Comparison of ENCODE assay signal across 8 cellular contexts in genomic region chr19:13150919-13151604, GRCh38. TPM values are rescaled to one million over a fixed set of nuclear protein-coding genes. Genes with fewer than 3 reads are reported as not detected.
A peak's percentile ranks its signal among the peaks of the same experiment; 100 is the strongest.
DNase-seq lines count a peak whose midpoint lies in the region; ATAC-seq, FAIRE-seq and TF ChIP-seq lines count a peak whose summit lies in the region.

No MANE protein-coding gene starts in this region.

- no peaks in the 10 kb centered on the region for H3K9me3 ChIP-seq in OCI-LY3 (ENCODE audit: insufficient read depth, low read length)
- no peaks in the 10 kb centered on the region for H3K9me3 ChIP-seq in HepG2 (ENCODE audit: low read length)

- intact Hi-C loops in MCF 10A (cut with micrococcal nuclease) (loop anchor here (1.0 to 10.0 kb wide), 3 partner anchors 32 to 110 kb away; partner anchors contain the start of gene NACC1), HepG2 (cut with micrococcal nuclease; ENCODE audit: unreplicated experiment) (loop anchor here (1.0 to 5.0 kb wide), 4 partner anchors 16 to 696 kb away; partner anchors contain the start of genes NACC1 and TRMT1)

- H3K9me3 Mint-ChIP-seq in MCF 10A (ENCODE audit: unreplicated experiment), result no peaks in the 10 kb centered on the region

- no peak for TF ChIP-seq EP300 in HepG2 (IDR thresholded peaks at IDR 0.05; ENCODE audit: low read depth in 2 of 2, low read length in 2 of 2)
- TF ChIP-seq EP300 in HepG2 (CRISPR knock-in tag; IDR thresholded peaks at IDR 0.05; ENCODE audit: borderline replicate concordance), result no peak

- peak overlapping the region; percentile 92 for H3K27ac Mint-ChIP-seq in MCF 10A (ENCODE audit: low read depth, unreplicated experiment)

- DNase-seq in MCF 10A (ENCODE audit: unreplicated experiment), result no peak
- no peak for DNase-seq in HepG2 (ENCODE audit: low spot score)
- peak; percentile 53 for DNase-seq in stimulated activated naive CD8-positive, alpha-beta T cell treated with anti-CD3 and anti-CD28 coated beads, Interleukin-15, Interleukin-2, amounts not matched to agents 100 U/mL and 50 U/mL, for 24 hours
- DNase-seq in GM13976 (ENCODE audit: low spot score), result no peak

- H3K36me3 ChIP-seq in OCI-LY3 (replicated peaks; ENCODE audit: low read depth, low read length) (peaks cover 14% of the 10 kb centered on the region), HepG2 (replicated peaks in 1 of 2; ENCODE audit: control insufficient read depth in 1 of 2, insufficient read depth in 2 of 2, low read length in 2 of 2) (no peaks in the 10 kb centered on the region)

- peak overlapping the region; percentile 89 for H3K4me3 ChIP-seq in GM12875 (ENCODE audit: low read depth, low read length)
- H3K4me3 ChIP-seq in OCI-LY3 (ENCODE audit: low read length), result peak overlapping the region; percentile 89
- peak overlapping the region; percentile 92 to 97 (median 96) for H3K4me3 ChIP-seq in HepG2 (replicated peaks in 1 of 3; ENCODE audit: insufficient read depth in 1 of 3, low read depth in 2 of 3, low read length in 3 of 3)

- ATAC-seq in HepG2, result no peak
- peak; percentile 3 for ATAC-seq in stimulated activated naive CD8-positive, alpha-beta T cell treated with anti-CD3 and anti-CD28 coated beads, Interleukin-15, Interleukin-2, amounts not matched to agents 100 U/mL and 50 U/mL, for 24 hours
- ATAC-seq in GM21576 (IDR thresholded peaks at IDR 0.05; ENCODE audit: unreplicated experiment), result no peak
- no peak for ATAC-seq in HG03457 (IDR thresholded peaks at IDR 0.05; ENCODE audit: unreplicated experiment)

- WGBS in HepG2 (ENCODE audit: low lambda C conversion rate), result under 1% methylated on average over 27 of the region's 34 CpGs

- H3K27me3 ChIP-seq in OCI-LY3 (ENCODE audit: low read depth, low read length) (no peaks in the 10 kb centered on the region), HepG2 (ENCODE audit: control insufficient read depth in 1 of 2, insufficient read depth in 2 of 2, low read length in 2 of 2) (no peaks in the 10 kb centered on the region; a peak in 1 of 5 replicates)

- in situ Hi-C loops in HepG2 (cut with HindIII; ENCODE audit: extremely low pct_ligation_motif_present, low pct_unique_long_range_greater_than_20kb), result loop anchor here (5.0 kb wide), 2 partner anchors 34 to 41 kb away; partner anchors contain the start of genes NACC1 and TRMT1
- in situ Hi-C loops in GM13976 (cut with MboI; ENCODE audit: low sequenced_read_pairs, unreplicated experiment), result no loop called here

- CTCF ChIA-PET in MCF 10A (lab: Yijun Ruan, JAX) (interaction anchor here (0.9 to 1.4 kb wide), 6 partner anchors 27 to 579 kb away, joined by 3 to 6 read pairs (median 3); no protein-coding TSS in a partner anchor), HepG2 (lab: Yijun Ruan, JAX; ENCODE audit: low intra/inter-chr PET ratio, low total read pairs) (interaction anchor here (1.4 to 1.6 kb wide), 2 partner anchors 44 to 84 kb away, joined by 4 to 7 read pairs; no protein-coding TSS in a partner anchor)

- BruUV-seq in MCF 10A (replicated peaks; lab: Mats Ljungman, UMichigan) (TSS peak; percentile 54), HepG2 (replicated peaks; lab: Mats Ljungman, UMichigan) (TSS peak; percentile 76)

- H3K4me1 ChIP-seq in OCI-LY3 (ENCODE audit: low read length) (peaks cover 40% of the 10 kb centered on the region), HepG2 (ENCODE audit: insufficient read depth, low read length) (peaks cover 34% of the 10 kb centered on the region)

- no peak for TF ChIP-seq POLR2A in HepG2 (IDR thresholded peaks at IDR 0.05; ENCODE audit: insufficient read depth in 1 of 2, low read depth in 2 of 2, low read length in 2 of 2)

- H3K27ac ChIP-seq in OCI-LY3 (ENCODE audit: low read length) (peak overlapping the region; percentile 69), HepG2 (ENCODE audit: extremely low read length, insufficient read depth, low read length) (peak overlapping the region; percentile 94)

- POLR2A ChIA-PET in MCF 10A (lab: Yijun Ruan, JAX) (interaction anchor here (0.8 to 4.0 kb wide), 8 partner anchors 13 to 127 kb away, joined by 3 to 53 read pairs (median 8); partner anchors contain the start of gene NACC1), HepG2 (lab: Yijun Ruan, JAX) (interaction anchor here (1.6 to 3.1 kb wide), 5 partner anchors 13 to 186 kb away, joined by 3 to 39 read pairs (median 20); partner anchors contain the start of gene NACC1)

- peak overlapping the region; percentile 82 for H3K4me3 Mint-ChIP-seq in MCF 10A (ENCODE audit: unreplicated experiment)

- H3K4me2 ChIP-seq in OCI-LY3 (ENCODE audit: low read length) (peak overlapping the region; percentile 78), HepG2 (ENCODE audit: low read depth, low read length) (peak overlapping the region; percentile 74)

- H3K4me1 Mint-ChIP-seq in MCF 10A (ENCODE audit: insufficient read depth, unreplicated experiment), result peaks cover 11% of the 10 kb centered on the region

- H3K9ac ChIP-seq in OCI-LY3 (ENCODE audit: low read length) (peak overlapping the region; percentile 97), HepG2 (ENCODE audit: insufficient read depth, low read depth, low read length) (peak overlapping the region; percentile 98)

- H4K20me1 ChIP-seq in OCI-LY3 (ENCODE audit: insufficient read depth, low read length), result no peaks in the 10 kb centered on the region
- peaks cover 3% of the 10 kb centered on the region; the same call in 1 of the 2 replicates for H4K20me1 ChIP-seq in HepG2 (ENCODE audit: insufficient read depth, low read length)

- no peaks in the 10 kb centered on the region for H3K27me3 Mint-ChIP-seq in MCF 10A (ENCODE audit: insufficient read depth, unreplicated experiment)

- H2AFZ ChIP-seq in OCI-LY3 (ENCODE audit: low read depth, low read length), result peak overlapping the region; percentile 37; the same call in 1 of the 2 replicates
- no peak overlapping the region for H2AFZ ChIP-seq in HepG2 (ENCODE audit: low read length)

- no peak for FAIRE-seq in HepG2 (lab: Jason Lieb, UNC)

- TF ChIP-seq CTCF in GM12875 (IDR thresholded peaks at IDR 0.05; ENCODE audit: borderline replicate concordance, insufficient read depth, low read depth, low read length) (no peak), OCI-LY3 (IDR thresholded peaks at IDR 0.05; ENCODE audit: low read depth, low read length) (no peak), MCF 10A (IDR thresholded peaks at IDR 0.05; ENCODE audit: unreplicated experiment) (no peak), HepG2 (CRISPR knock-in tag; IDR thresholded peaks at IDR 0.05) (no peak), GM13976 (IDR thresholded peaks at IDR 0.05; ENCODE audit: borderline replicate concordance, control extremely low read depth, extremely low read depth, insufficient read depth, missing control alignments) (no peak)

- H3K36me3 Mint-ChIP-seq in MCF 10A (ENCODE audit: insufficient read depth, unreplicated experiment), result peaks cover 49% of the 10 kb centered on the region

- no peak for TF ChIP-seq RAD21 in HepG2 (CRISPR knock-in tag; IDR thresholded peaks at IDR 0.05)

- H3K79me2 ChIP-seq in OCI-LY3 (ENCODE audit: low read length), result peaks cover 28% of the 10 kb centered on the region
- H3K79me2 ChIP-seq in HepG2 (ENCODE audit: insufficient read depth, low read length), result peaks cover 49% of the 10 kb centered on the region

RNA-seq across cellular contexts. Expression of gene IER2, which starts 0.9 kb away (rescaled TPM):
- total RNA-seq in MCF 10A (2022), result 63.0 and 92.3 TPM in 2 replicates
- total RNA-seq in HepG2 (2016; rRNA removed; fragmentation: Illumina TruSeq; extraction: Trizol), result 10.0 and 14.3 TPM in 2 replicates
- total RNA-seq in HepG2 (2016; cell fraction: cytosol; rRNA removed; fragmentation: Illumina TruSeq; extraction: Trizol; ENCODE audit: low read depth), result 5.0 and 5.9 TPM in 2 replicates
- total RNA-seq in HepG2 (2016; cell fraction: insoluble cytoplasmic fraction; rRNA removed; fragmentation: Illumina TruSeq; extraction: Trizol), result 8.1 and 16.1 TPM in 2 replicates
- 10.0 and 11.1 TPM in 2 replicates for total RNA-seq in HepG2 (2016; cell fraction: membrane; rRNA removed; fragmentation: Illumina TruSeq; extraction: Trizol)
- total RNA-seq in HepG2 (2016; cell fraction: nucleus; rRNA removed; fragmentation: Illumina TruSeq; extraction: Trizol), result 12.6 and 13.6 TPM in 2 replicates
- 10.1 and 12.9 TPM in 2 replicates for polyA plus RNA-seq in HepG2 (2011; rRNA removed)
- 14.4 and 15.3 TPM in 2 replicates for polyA plus RNA-seq in HepG2 (2011; cell fraction: cytosol; rRNA removed)
- 84.6 and 97.2 TPM in 2 replicates for polyA plus RNA-seq in HepG2 (2011; cell fraction: nucleus; rRNA removed)
- 20.1 and 25.8 TPM in 2 replicates for polyA plus RNA-seq in HepG2 (2012)
- polyA plus RNA-seq in HepG2 (2016; cell fraction: cytosol; fragmentation: Illumina TruSeq; extraction: Trizol; ENCODE audit: low read depth), result 5.5 and 5.8 TPM in 2 replicates
- 17.5 and 22.6 TPM in 2 replicates for polyA plus RNA-seq in HepG2 (2016; cell fraction: insoluble cytoplasmic fraction; fragmentation: Illumina TruSeq; extraction: Trizol; ENCODE audit: low read depth)
- polyA plus RNA-seq in HepG2 (2016; cell fraction: membrane; fragmentation: Illumina TruSeq; extraction: Trizol; ENCODE audit: low read depth), result 9.7 and 9.8 TPM in 2 replicates
- polyA plus RNA-seq in HepG2 (2016; cell fraction: nucleus; fragmentation: Illumina TruSeq; extraction: Trizol; ENCODE audit: insufficient read depth, low read depth), result 39.1 and 40.8 TPM in 2 replicates
- 8.1 and 9.7 TPM in 2 replicates for polyA minus RNA-seq in HepG2 (2011; rRNA and poly(A)+ RNA removed; ENCODE audit: low replicate concordance)
- 7.0 and 7.3 TPM in 2 replicates for polyA minus RNA-seq in HepG2 (2011; cell fraction: cytosol; rRNA and poly(A)+ RNA removed)
- polyA minus RNA-seq in HepG2 (2011; cell fraction: nucleus; rRNA and poly(A)+ RNA removed), result 9.7 and 9.9 TPM in 2 replicates

RNA-seq across cellular contexts. Expression of gene STX10, which starts 0.9 kb away (rescaled TPM):
- total RNA-seq in MCF 10A (2022) (35.2 and 37.9 TPM in 2 replicates), HepG2 (2016; rRNA removed; fragmentation: Illumina TruSeq; extraction: Trizol) (36.8 and 47.9 TPM in 2 replicates)
- total RNA-seq in HepG2 (2016; cell fraction: cytosol; rRNA removed; fragmentation: Illumina TruSeq; extraction: Trizol; ENCODE audit: low read depth), result 56.0 and 67.5 TPM in 2 replicates
- 33.4 and 50.3 TPM in 2 replicates for total RNA-seq in HepG2 (2016; cell fraction: insoluble cytoplasmic fraction; rRNA removed; fragmentation: Illumina TruSeq; extraction: Trizol)
- 78.5 and 90.1 TPM in 2 replicates for total RNA-seq in HepG2 (2016; cell fraction: membrane; rRNA removed; fragmentation: Illumina TruSeq; extraction: Trizol)
- 27.2 and 35.2 TPM in 2 replicates for total RNA-seq in HepG2 (2016; cell fraction: nucleus; rRNA removed; fragmentation: Illumina TruSeq; extraction: Trizol)
- 66.4 and 85.5 TPM in 2 replicates for polyA plus RNA-seq in HepG2 (2011; rRNA removed)
- polyA plus RNA-seq in HepG2 (2011; cell fraction: cytosol; rRNA removed), result 58.0 and 78.9 TPM in 2 replicates
- 198 and 219 TPM in 2 replicates for polyA plus RNA-seq in HepG2 (2011; cell fraction: nucleus; rRNA removed)
- 28.8 and 43.3 TPM in 2 replicates for polyA plus RNA-seq in HepG2 (2012)
- polyA plus RNA-seq in HepG2 (2016; cell fraction: cytosol; fragmentation: Illumina TruSeq; extraction: Trizol; ENCODE audit: low read depth), result 79.7 and 89.7 TPM in 2 replicates
- polyA plus RNA-seq in HepG2 (2016; cell fraction: insoluble cytoplasmic fraction; fragmentation: Illumina TruSeq; extraction: Trizol; ENCODE audit: low read depth), result 39.4 and 44.9 TPM in 2 replicates
- polyA plus RNA-seq in HepG2 (2016; cell fraction: membrane; fragmentation: Illumina TruSeq; extraction: Trizol; ENCODE audit: low read depth), result 85.7 and 88.6 TPM in 2 replicates
- polyA plus RNA-seq in HepG2 (2016; cell fraction: nucleus; fragmentation: Illumina TruSeq; extraction: Trizol; ENCODE audit: insufficient read depth, low read depth), result 76.5 and 85.3 TPM in 2 replicates
- 37.6 and 153 TPM in 2 replicates for polyA minus RNA-seq in HepG2 (2011; rRNA and poly(A)+ RNA removed; ENCODE audit: low replicate concordance)
- polyA minus RNA-seq in HepG2 (2011; cell fraction: cytosol; rRNA and poly(A)+ RNA removed), result 11.9 and 14.2 TPM in 2 replicates
- polyA minus RNA-seq in HepG2 (2011; cell fraction: nucleus; rRNA and poly(A)+ RNA removed), result 10.3 and 12.1 TPM in 2 replicates

RNA-seq across cellular contexts. Expression of gene NACC1, which starts 33.0 kb away (rescaled TPM):
- total RNA-seq in MCF 10A (2022), result 55.9 and 67.3 TPM in 2 replicates
- 31.8 and 46.7 TPM in 2 replicates for total RNA-seq in HepG2 (2016; rRNA removed; fragmentation: Illumina TruSeq; extraction: Trizol)
- 6.8 and 8.2 TPM in 2 replicates for total RNA-seq in HepG2 (2016; cell fraction: cytosol; rRNA removed; fragmentation: Illumina TruSeq; extraction: Trizol; ENCODE audit: low read depth)
- 29.7 and 42.3 TPM in 2 replicates for total RNA-seq in HepG2 (2016; cell fraction: insoluble cytoplasmic fraction; rRNA removed; fragmentation: Illumina TruSeq; extraction: Trizol)
- 37.1 and 38.6 TPM in 2 replicates for total RNA-seq in HepG2 (2016; cell fraction: membrane; rRNA removed; fragmentation: Illumina TruSeq; extraction: Trizol)
- 21.0 and 21.3 TPM in 2 replicates for total RNA-seq in HepG2 (2016; cell fraction: nucleus; rRNA removed; fragmentation: Illumina TruSeq; extraction: Trizol)
- 42.3 and 55.2 TPM in 2 replicates for polyA plus RNA-seq in HepG2 (2011; rRNA removed)
- 33.3 and 62.6 TPM in 2 replicates for polyA plus RNA-seq in HepG2 (2011; cell fraction: cytosol; rRNA removed)
- 93.5 and 114 TPM in 2 replicates for polyA plus RNA-seq in HepG2 (2011; cell fraction: nucleus; rRNA removed)
- 13.2 and 18.2 TPM in 2 replicates for polyA plus RNA-seq in HepG2 (2012)
- polyA plus RNA-seq in HepG2 (2016; cell fraction: cytosol; fragmentation: Illumina TruSeq; extraction: Trizol; ENCODE audit: low read depth), result 6.3 and 6.7 TPM in 2 replicates
- polyA plus RNA-seq in HepG2 (2016; cell fraction: insoluble cytoplasmic fraction; fragmentation: Illumina TruSeq; extraction: Trizol; ENCODE audit: low read depth), result 35.6 and 46.3 TPM in 2 replicates
- polyA plus RNA-seq in HepG2 (2016; cell fraction: membrane; fragmentation: Illumina TruSeq; extraction: Trizol; ENCODE audit: low read depth), result 28.2 and 28.5 TPM in 2 replicates
- 37.4 and 39.4 TPM in 2 replicates for polyA plus RNA-seq in HepG2 (2016; cell fraction: nucleus; fragmentation: Illumina TruSeq; extraction: Trizol; ENCODE audit: insufficient read depth, low read depth)
- polyA minus RNA-seq in HepG2 (2011; rRNA and poly(A)+ RNA removed; ENCODE audit: low replicate concordance), result 91.1 and 200 TPM in 2 replicates
- 45.0 and 58.7 TPM in 2 replicates for polyA minus RNA-seq in HepG2 (2011; cell fraction: cytosol; rRNA and poly(A)+ RNA removed)
- 12.7 and 13.6 TPM in 2 replicates for polyA minus RNA-seq in HepG2 (2011; cell fraction: nucleus; rRNA and poly(A)+ RNA removed)

RNA-seq across cellular contexts. Expression of gene TRMT1, which starts 34.5 kb away (rescaled TPM):
- total RNA-seq in MCF 10A (2022) (47.5 and 63.2 TPM in 2 replicates), HepG2 (2016; rRNA removed; fragmentation: Illumina TruSeq; extraction: Trizol) (27.9 and 44.1 TPM in 2 replicates)
- 9.6 and 11.8 TPM in 2 replicates for total RNA-seq in HepG2 (2016; cell fraction: cytosol; rRNA removed; fragmentation: Illumina TruSeq; extraction: Trizol; ENCODE audit: low read depth)
- total RNA-seq in HepG2 (2016; cell fraction: insoluble cytoplasmic fraction; rRNA removed; fragmentation: Illumina TruSeq; extraction: Trizol), result 23.9 and 45.4 TPM in 2 replicates
- 14.3 and 15.5 TPM in 2 replicates for total RNA-seq in HepG2 (2016; cell fraction: membrane; rRNA removed; fragmentation: Illumina TruSeq; extraction: Trizol)
- total RNA-seq in HepG2 (2016; cell fraction: nucleus; rRNA removed; fragmentation: Illumina TruSeq; extraction: Trizol), result 55.3 and 60.2 TPM in 2 replicates
- 35.5 and 42.9 TPM in 2 replicates for polyA plus RNA-seq in HepG2 (2011; rRNA removed)
- polyA plus RNA-seq in HepG2 (2011; cell fraction: cytosol; rRNA removed), result 16.0 and 24.0 TPM in 2 replicates
- 421 and 529 TPM in 2 replicates for polyA plus RNA-seq in HepG2 (2011; cell fraction: nucleus; rRNA removed)
- 22.9 and 29.0 TPM in 2 replicates for polyA plus RNA-seq in HepG2 (2012)
- polyA plus RNA-seq in HepG2 (2016; cell fraction: cytosol; fragmentation: Illumina TruSeq; extraction: Trizol; ENCODE audit: low read depth), result 9.7 and 9.9 TPM in 2 replicates
- 24.6 and 27.1 TPM in 2 replicates for polyA plus RNA-seq in HepG2 (2016; cell fraction: insoluble cytoplasmic fraction; fragmentation: Illumina TruSeq; extraction: Trizol; ENCODE audit: low read depth)
- 10.7 and 11.5 TPM in 2 replicates for polyA plus RNA-seq in HepG2 (2016; cell fraction: membrane; fragmentation: Illumina TruSeq; extraction: Trizol; ENCODE audit: low read depth)
- 144 and 171 TPM in 2 replicates for polyA plus RNA-seq in HepG2 (2016; cell fraction: nucleus; fragmentation: Illumina TruSeq; extraction: Trizol; ENCODE audit: insufficient read depth, low read depth)
- polyA minus RNA-seq in HepG2 (2011; rRNA and poly(A)+ RNA removed; ENCODE audit: low replicate concordance), result 61.2 and 61.3 TPM in 2 replicates
- 12.5 and 24.5 TPM in 2 replicates for polyA minus RNA-seq in HepG2 (2011; cell fraction: cytosol; rRNA and poly(A)+ RNA removed)
- polyA minus RNA-seq in HepG2 (2011; cell fraction: nucleus; rRNA and poly(A)+ RNA removed), result 44.6 and 48.9 TPM in 2 replicates

RNA-seq across cellular contexts. Expression of gene LYL1, which starts 48.4 kb away (rescaled TPM):
- total RNA-seq in MCF 10A (2022) (not detected in 2 replicates), HepG2 (2016; rRNA removed; fragmentation: Illumina TruSeq; extraction: Trizol) (0.69 and 0.75 TPM in 2 replicates)
- total RNA-seq in HepG2 (2016; cell fraction: cytosol; rRNA removed; fragmentation: Illumina TruSeq; extraction: Trizol; ENCODE audit: low read depth), result 0.79 and 0.91 TPM in 2 replicates
- total RNA-seq in HepG2 (2016; cell fraction: insoluble cytoplasmic fraction; rRNA removed; fragmentation: Illumina TruSeq; extraction: Trizol), result 0.40 and 0.97 TPM in 2 replicates
- total RNA-seq in HepG2 (2016; cell fraction: membrane; rRNA removed; fragmentation: Illumina TruSeq; extraction: Trizol), result 0.74 and 0.90 TPM in 2 replicates
- total RNA-seq in HepG2 (2016; cell fraction: nucleus; rRNA removed; fragmentation: Illumina TruSeq; extraction: Trizol), result 0.31 and 0.75 TPM in 2 replicates
- 0.72 and 0.92 TPM in 2 replicates for polyA plus RNA-seq in HepG2 (2011; rRNA removed)
- 0.71 and 1.6 TPM in 2 replicates for polyA plus RNA-seq in HepG2 (2011; cell fraction: cytosol; rRNA removed)
- 2.0 and 2.6 TPM in 2 replicates for polyA plus RNA-seq in HepG2 (2011; cell fraction: nucleus; rRNA removed)
- polyA plus RNA-seq in HepG2 (2012), result 0.31 and 0.32 TPM in 2 replicates
- polyA plus RNA-seq in HepG2 (2016; cell fraction: cytosol; fragmentation: Illumina TruSeq; extraction: Trizol; ENCODE audit: low read depth), result 0.57 and 0.66 TPM in 2 replicates
- polyA plus RNA-seq in HepG2 (2016; cell fraction: insoluble cytoplasmic fraction; fragmentation: Illumina TruSeq; extraction: Trizol; ENCODE audit: low read depth), result 0.51 and 0.59 TPM in 2 replicates
- 0.76 and 0.86 TPM in 2 replicates for polyA plus RNA-seq in HepG2 (2016; cell fraction: membrane; fragmentation: Illumina TruSeq; extraction: Trizol; ENCODE audit: low read depth)
- 0.93 and 1.5 TPM in 2 replicates for polyA plus RNA-seq in HepG2 (2016; cell fraction: nucleus; fragmentation: Illumina TruSeq; extraction: Trizol; ENCODE audit: insufficient read depth, low read depth)
- 0.09 and 1.9 TPM in 2 replicates for polyA minus RNA-seq in HepG2 (2011; rRNA and poly(A)+ RNA removed; ENCODE audit: low replicate concordance)
- 0.49 and 0.70 TPM in 2 replicates for polyA minus RNA-seq in HepG2 (2011; cell fraction: cytosol; rRNA and poly(A)+ RNA removed)
- 0.64 and 1.1 TPM in 2 replicates for polyA minus RNA-seq in HepG2 (2011; cell fraction: nucleus; rRNA and poly(A)+ RNA removed)
